Comparison of ENCODE assay signal across 14 cellular contexts in the genomic region with DNA sequence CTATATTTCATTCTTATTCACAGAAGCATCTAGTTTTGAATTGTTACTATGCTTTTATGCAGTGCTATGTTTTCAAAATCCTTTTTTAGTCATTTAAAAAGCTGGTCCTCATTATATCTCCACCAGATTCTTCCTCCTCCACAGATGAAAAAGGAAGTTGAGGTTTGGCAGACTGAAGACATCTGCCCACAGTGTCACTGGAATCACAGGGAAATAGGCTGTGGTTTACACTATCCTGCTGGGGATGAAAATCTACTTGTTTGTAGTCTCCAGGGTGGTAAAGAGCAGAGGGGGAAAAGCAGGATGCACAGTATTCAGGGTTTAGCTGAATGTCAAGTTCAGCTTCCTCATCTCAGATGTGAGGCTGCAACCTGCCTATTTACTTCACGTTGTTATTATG.
DNase-seq lines count a peak whose midpoint lies in the region; ATAC-seq and TF ChIP-seq lines count a peak whose summit lies in the region.
"Had no signal": no experiment of that assay in that cellular context is flagged by ENCODE, and none has a peak within 500 bp of the region (broad histone marks: within the 10 kb centered on the region; RNA-seq: fewer than 3 reads in every experiment).

No MANE protein-coding gene starts in this region.

- no peaks in the 10 kb centered on the region for H3K36me3 ChIP-seq in A673 (ENCODE audit: insufficient read depth, low read length, poor library complexity, severe bottlenecking)
- H3K36me3 ChIP-seq: suprapubic skin had no signal

- peaks cover 20% of the 10 kb centered on the region for H3K4me1 ChIP-seq in A673 (ENCODE audit: insufficient read depth, low read length, poor library complexity, severe bottlenecking)
- H3K4me1 ChIP-seq: suprapubic skin had no signal

- H3K4me3 ChIP-seq in A673 (ENCODE audit: low read depth, low read length, poor library complexity, severe bottlenecking) (no peak overlapping the region), fibroblast of pulmonary artery (replicated peaks; ENCODE audit: low read depth, low read length) (no peak overlapping the region)
- H3K4me3 ChIP-seq: suprapubic skin had no signal

- CTCF ChIA-PET in A673 (lab: Charles Lee): no interaction called here

- DNase-seq in A673 (ENCODE audit: low spot score): peak; percentile 58
- DNase-seq in HCEC 1CT: peak; percentile 31
- peak; percentile 38 for DNase-seq in SKM-1 (lab: John Stamatoyannopoulos, UW; ENCODE audit: unreplicated experiment)
- DNase-seq in fibroblast of pulmonary artery (ENCODE audit: low read depth): peak; percentile 66
- no peak for DNase-seq in NCI-H2081 (lab: John Stamatoyannopoulos, UW)
- no peak for DNase-seq in effector CD4-positive, alpha-beta T cell
- DNase-seq: activated naive CD8-positive, alpha-beta T cell treated with anti-CD3 and anti-CD28 coated beads, Interleukin-2, amount 10 ng/mL, durations not matched to agents 7 days and 5 days; NCI-H2029 treated with DMSO at 0.1 percent for 48 hours; retina; T-helper 9 cell had no signal

- H3K27ac ChIP-seq in A673 (ENCODE audit: low read depth, low read length, poor library complexity, severe bottlenecking): no peak overlapping the region
- H3K27ac ChIP-seq: suprapubic skin had no signal

- no TSS peak for BruUV-seq in A673 (replicated peaks; lab: Mats Ljungman, UMichigan)

- H3K9me3 ChIP-seq in A673 (ENCODE audit: low read depth, low read length, poor library complexity, severe bottlenecking): peaks cover 3% of the 10 kb centered on the region
- H3K9me3 ChIP-seq: suprapubic skin had no signal

- no peak for TF ChIP-seq CTCF in A673 (conservative IDR thresholded peaks at IDR 0.05; ENCODE audit: low read depth, low read length)
- TF ChIP-seq CTCF in fibroblast of pulmonary artery (IDR thresholded peaks at IDR 0.05; ENCODE audit: low read length, missing control alignments): no peak

- ATAC-seq in HG02973 (IDR thresholded peaks at IDR 0.05; ENCODE audit: unreplicated experiment): no peak
- no peak for ATAC-seq in GM21381 (IDR thresholded peaks at IDR 0.05; ENCODE audit: unreplicated experiment)
- ATAC-seq: HepG2 had no signal

- intact Hi-C loops in A673 (cut with micrococcal nuclease; ENCODE audit: unreplicated experiment): no loop called here

- H3K27me3 ChIP-seq in A673 (replicated peaks; ENCODE audit: insufficient read depth, low read depth, low read length, poor library complexity): no peaks in the 10 kb centered on the region
- H3K27me3 ChIP-seq: suprapubic skin had no signal

- POLR2A ChIA-PET in A673 (lab: Charles Lee; ENCODE audit: low non-redundant PET): no interaction called here

Comparison
In these comparisons a context has a peak if more than half of its experiments do, and no peak if none do; other contexts are left out.
1. DNase-seq: peak in A673 (single experiment), HCEC 1CT (single experiment), SKM-1 (single experiment) and fibroblast of pulmonary artery (single experiment); none in NCI-H2081 (0 of 2) and effector CD4-positive, alpha-beta T cell (single experiment).